In genomic region chr20:34536798-34537394, GRCh38 we compare ENCODE assay signal across 8 cellular contexts. TPM values are rescaled to one million over a fixed set of nuclear protein-coding genes. Genes with fewer than 3 reads are reported as not detected.
A peak's percentile ranks its signal among the peaks of the same experiment; 100 is the strongest.
DNase-seq lines count a peak whose midpoint lies in the region; ATAC-seq and TF ChIP-seq lines count a peak whose summit lies in the region.

No MANE protein-coding gene starts in this region.

- H3K4me1 ChIP-seq in SK-N-SH (ENCODE audit: control insufficient read depth in 1 of 2, insufficient read depth in 2 of 2, low read depth in 1 of 2, low read length in 1 of 2): no peaks in the 10 kb centered on the region; a peak in 1 of 4 replicates
- peaks cover 0 to 20% of the 10 kb centered on the region in 2 donors for H3K4me1 ChIP-seq in naive thymus-derived CD4-positive, alpha-beta T cell (ENCODE audit: control insufficient read depth in 2 of 2, insufficient read depth in 2 of 2, low read length in 2 of 2)

- no peaks in the 10 kb centered on the region for H3K9me2 ChIP-seq in SK-N-SH

- no peaks in the 10 kb centered on the region; the same call in none of the 2 replicates for H3K79me2 ChIP-seq in SK-N-SH (ENCODE audit: insufficient read depth)

- TF ChIP-seq RAD21 in SK-N-SH (IDR thresholded peaks at IDR 0.05; ENCODE audit: low read length): peak; percentile 30

- no peak overlapping the region for H3K4me3 Mint-ChIP-seq in naive thymus-derived CD4-positive, alpha-beta T cell

- H3K27ac Mint-ChIP-seq in naive thymus-derived CD4-positive, alpha-beta T cell: peak overlapping the region in 2 of 9 donors; percentile 28 to 45

- no peak overlapping the region for H2AFZ ChIP-seq in SK-N-SH (ENCODE audit: low read depth)

- H3K4me3 ChIP-seq in SK-N-SH (ENCODE audit: low read depth in 2 of 2, low read length in 1 of 2): no peak overlapping the region; a peak in 1 of 4 replicates
- H3K4me3 ChIP-seq in naive thymus-derived CD4-positive, alpha-beta T cell (ENCODE audit: low read length): no peak overlapping the region

- WGBS in SK-N-SH (ENCODE audit: low lambda C conversion rate): 100% methylated on average over 2 of the region's 10 CpGs

- H3K36me3 Mint-ChIP-seq in naive thymus-derived CD4-positive, alpha-beta T cell: peaks cover 5 to 41% (median 12%) of the 10 kb centered on the region in 5 donors

- H4K20me1 ChIP-seq in SK-N-SH (ENCODE audit: insufficient read depth): peaks cover 19% of the 10 kb centered on the region

- no peak overlapping the region for H3K9ac ChIP-seq in SK-N-SH

- no peaks in the 10 kb centered on the region for H3K27me3 Mint-ChIP-seq in naive thymus-derived CD4-positive, alpha-beta T cell

- POLR2A ChIA-PET in SK-N-SH (lab: Yijun Ruan, JAX): interaction anchor here (0.6 kb wide), 2 partner anchors 215 to 233 kb away, joined by 3 read pairs; no protein-coding TSS in a partner anchor
- POLR2A ChIA-PET in naive thymus-derived CD4-positive, alpha-beta T cell (lab: Charles Lee): no interaction called here

- intact Hi-C loops in naive thymus-derived CD4-positive, alpha-beta T cell (cut with micrococcal nuclease): loop anchor here in 1 of 2 donors (5.0 kb wide), 2 partner anchors 225 to 230 kb away; no protein-coding TSS in a partner anchor

- CTCF ChIA-PET in SK-N-SH (lab: Yijun Ruan, JAX): interaction anchor here (0.6 to 2.0 kb wide), 10 partner anchors 12 to 224 kb away, joined by 3 to 11 read pairs (median 4); no protein-coding TSS in a partner anchor
- CTCF ChIA-PET in naive thymus-derived CD4-positive, alpha-beta T cell (lab: Charles Lee): interaction anchor here (0.7 kb wide), 1 partner anchor 436 kb away, joined by 4 read pairs; no protein-coding TSS in a partner anchor

- TF ChIP-seq EP300 in SK-N-SH (IDR thresholded peaks at IDR 0.05; ENCODE audit: borderline replicate concordance in 1 of 2, low read depth in 1 of 2, low read length in 1 of 2): no peak

- no peak overlapping the region for H3K27ac ChIP-seq in SK-N-SH (ENCODE audit: low read depth in 2 of 2, low read length in 1 of 2)
- H3K27ac ChIP-seq in naive thymus-derived CD4-positive, alpha-beta T cell (ENCODE audit: low read depth, low read length): no peak overlapping the region

- no peak overlapping the region for H3K4me2 ChIP-seq in SK-N-SH

- no peaks in the 10 kb centered on the region for H3K9me3 ChIP-seq in SK-N-SH
- no peaks in the 10 kb centered on the region for H3K9me3 ChIP-seq in naive thymus-derived CD4-positive, alpha-beta T cell (ENCODE audit: control insufficient read depth in 2 of 3, low read length in 3 of 3)

- ATAC-seq in naive thymus-derived CD4-positive, alpha-beta T cell: peak; percentile 57
- ATAC-seq in GM19023 (IDR thresholded peaks at IDR 0.05; ENCODE audit: unreplicated experiment): no peak

- peaks cover 0 to 19% (median 11%) of the 10 kb centered on the region in 7 donors for H3K4me1 Mint-ChIP-seq in naive thymus-derived CD4-positive, alpha-beta T cell

- TF ChIP-seq CTCF in SK-N-SH (IDR thresholded peaks at IDR 0.05): no peak

- peaks cover 8% of the 10 kb centered on the region for H3F3A ChIP-seq in SK-N-SH (replicated peaks; ENCODE audit: insufficient read depth)

- no peaks in the 10 kb centered on the region for H3K9me3 Mint-ChIP-seq in naive thymus-derived CD4-positive, alpha-beta T cell

- DNase-seq in SIG-M5 treated with dmso at 0.1 percent for 504 hours (lab: John Stamatoyannopoulos, UW; ENCODE audit: unreplicated experiment): peak; percentile 49
- no peak for DNase-seq in SIG-M5 (lab: John Stamatoyannopoulos, UW)
- DNase-seq in SK-N-SH: peak; percentile 46
- DNase-seq in cerebellar cortex (ENCODE audit: low spot score): peak; percentile 52
- peak in 5 of 9 donors; percentile 21 to 49 (median 28) for DNase-seq in naive thymus-derived CD4-positive, alpha-beta T cell
- no peak for DNase-seq in midbrain (lab: John Stamatoyannopoulos, UW)
- no peak for DNase-seq in NK-92 (lab: John Stamatoyannopoulos, UW; ENCODE audit: unreplicated experiment)

- no peaks in the 10 kb centered on the region for H3K27me3 ChIP-seq in SK-N-SH (ENCODE audit: insufficient read depth)
- no peaks in the 10 kb centered on the region for H3K27me3 ChIP-seq in naive thymus-derived CD4-positive, alpha-beta T cell (ENCODE audit: control insufficient read depth in 2 of 2, insufficient read depth in 2 of 2, low read length in 2 of 2)

- peaks cover 47 to 81% of the 10 kb centered on the region in 2 experiments for H3K36me3 ChIP-seq in SK-N-SH (replicated peaks in 1 of 2; ENCODE audit: control insufficient read depth in 1 of 2, insufficient read depth in 2 of 2, low read length in 1 of 2)
- peaks cover 4 to 82% (median 14%) of the 10 kb centered on the region in 3 experiments for H3K36me3 ChIP-seq in naive thymus-derived CD4-positive, alpha-beta T cell (ENCODE audit: control insufficient read depth in 2 of 3, insufficient read depth in 3 of 3, low read length in 3 of 3)

TF ChIP-seq in SK-N-SH, 30 proteins besides CTCF, POLR2A, EP300 and RAD21:
- no peak for TF ChIP-seq TCF12 (IDR thresholded peaks at IDR 0.05)
- peak; percentile 17; the same call in 1 of the 2 replicates for TF ChIP-seq SMC3 (IDR thresholded peaks at IDR 0.05; ENCODE audit: low read depth, low read length)
- 0 out of 2 replicates have a peak, but pooled peaks have one; percentile 19 for TF ChIP-seq MXI1 (IDR thresholded peaks at IDR 0.05; ENCODE audit: low read depth, low read length)

RNA-seq across cellular contexts. Expression of gene DYNLRB1, which starts 20.7 kb away (rescaled TPM):
- 298 and 402 TPM in 2 replicates for polyA plus RNA-seq in SK-N-SH (2012; rRNA removed)
- 379 and 385 TPM in 2 replicates for polyA plus RNA-seq in SK-N-SH (2012; cell fraction: cytosol; rRNA removed)
- 112 and 116 TPM in 2 replicates for polyA plus RNA-seq in SK-N-SH (2012; cell fraction: nucleus; rRNA removed)
- total RNA-seq in naive thymus-derived CD4-positive, alpha-beta T cell: 10 to 100 TPM; 45.9 to 91.9 (median 60.7) TPM
- 100 to 1,000 TPM; 246 to 275 TPM for polyA plus RNA-seq in naive thymus-derived CD4-positive, alpha-beta T cell

RNA-seq across cellular contexts. Expression of gene MAP1LC3A, which starts 21.6 kb away (rescaled TPM):
- polyA plus RNA-seq in SK-N-SH (2012; rRNA removed): 17.2 and 24.9 TPM in 2 replicates
- polyA plus RNA-seq in SK-N-SH (2012; cell fraction: cytosol; rRNA removed): 11.7 and 18.7 TPM in 2 replicates
- polyA plus RNA-seq in SK-N-SH (2012; cell fraction: nucleus; rRNA removed): 80.3 and 107 TPM in 2 replicates
- total RNA-seq in naive thymus-derived CD4-positive, alpha-beta T cell: 10 to 100 TPM in 1 of 5 experiments, 1 to 10 TPM in 2, under 1 TPM in 2; 0.60 to 10.3 (median 6.3) TPM
- 1 to 10 TPM; 1.1 to 1.7 TPM for polyA plus RNA-seq in naive thymus-derived CD4-positive, alpha-beta T cell

Comparison
In these comparisons a context has a peak if more than half of its experiments do, and no peak if none do; other contexts are left out.
1. DNase-seq: peak in SIG-M5 treated with dmso at 0.1 percent for 504 hours (single experiment), SK-N-SH (single experiment), cerebellar cortex (single experiment) and naive thymus-derived CD4-positive, alpha-beta T cell (5 of 9); none in SIG-M5 (single experiment), midbrain (single experiment) and NK-92 (single experiment).
2. RNA of gene MAP1LC3A, which starts 21.6 kb away (polyA plus RNA-seq): 11.7 to 107 TPM in SK-N-SH; 1.1 to 1.7 TPM in naive thymus-derived CD4-positive, alpha-beta T cell; every median in the first group is over 4 times any median in the second.